Comparison of ENCODE assay signal across 20 cellular contexts in genomic region chr19:56639217-56639616, GRCh38. TPM values are rescaled to one million over a fixed set of nuclear protein-coding genes. Genes with fewer than 3 reads are reported as not detected.
DNase-seq lines count a peak whose midpoint lies in the region; ATAC-seq, FAIRE-seq and TF ChIP-seq lines count a peak whose summit lies in the region.
"Had no signal": no experiment of that assay in that cellular context is flagged by ENCODE, and none has a peak within 500 bp of the region (broad histone marks: within the 10 kb centered on the region; RNA-seq: fewer than 3 reads in every experiment).

No MANE protein-coding gene starts in this region.

- H3K9ac ChIP-seq in neural progenitor cell = no peak overlapping the region

- H3K27ac Mint-ChIP-seq in activated CD4-positive, alpha-beta T cell treated with anti-CD3 and anti-CD28 coated beads for 36 hours = no peak overlapping the region
- H3K27ac Mint-ChIP-seq in neural progenitor cell = no peak overlapping the region
- H3K27ac Mint-ChIP-seq: activated naive CD8-positive, alpha-beta T cell treated with anti-CD3 and anti-CD28 coated beads, Interleukin-2, amount 50 U/mL, for 24 hours had no signal

- peak; percentile 18 for DNase-seq in activated CD4-positive, alpha-beta T cell treated with anti-CD3 and anti-CD28 coated beads for 36 hours
- no peak for DNase-seq in activated CD4-positive, alpha-beta T cell treated with anti-CD3 and anti-CD28 coated beads, Interleukin-2, amount 50 U/mL, for 1 hour
- peak; percentile 30 for DNase-seq in NAMALWA (ENCODE audit: low spot score)
- peak; percentile 26 for DNase-seq in choroid plexus epithelial cell (ENCODE audit: low read depth)
- DNase-seq in neural progenitor cell (ENCODE audit: low spot score) = peak; percentile 60
- DNase-seq in NCI-H2171 (lab: John Stamatoyannopoulos, UW) = no peak
- no peak for DNase-seq in HTR-8/SVneo (ENCODE audit: insufficient read length, low spot score)
- no peak for DNase-seq in left lobe of liver (ENCODE audit: low spot score)
- DNase-seq: activated CD8-positive, alpha-beta memory T cell treated with anti-CD3 and anti-CD28 coated beads, Interleukin-2, amount 50 U/mL, for 48 hours; activated naive CD8-positive, alpha-beta T cell treated with anti-CD3 and anti-CD28 coated beads, Interleukin-2, amount 50 U/mL, for 24 hours; glutamatergic neuron; GOT3; lower lobe of right lung; NCI-H2107; pancreas; T1000; uterus had no signal

- peaks cover 21% of the 10 kb centered on the region for H3K36me3 Mint-ChIP-seq in activated CD4-positive, alpha-beta T cell treated with anti-CD3 and anti-CD28 coated beads for 36 hours (ENCODE audit: low read depth)
- H3K36me3 Mint-ChIP-seq in neural progenitor cell = peaks cover 11% of the 10 kb centered on the region

- no peak overlapping the region for H2AFZ ChIP-seq in neural progenitor cell (replicated peaks)
- H2AFZ ChIP-seq: PC-9 had no signal

- POLR2A ChIA-PET in activated CD4-positive, alpha-beta T cell treated with anti-CD3 and anti-CD28 coated beads for 36 hours (lab: Charles Lee) = no interaction called here

- ATAC-seq in activated CD4-positive, alpha-beta T cell treated with anti-CD3 and anti-CD28 coated beads for 36 hours = no peak
- no peak for ATAC-seq in left lobe of liver
- ATAC-seq: activated naive CD8-positive, alpha-beta T cell treated with anti-CD3 and anti-CD28 coated beads, Interleukin-2, amount 50 U/mL, for 24 hours; lower lobe of right lung had no signal

- intact Hi-C loops in activated CD4-positive, alpha-beta T cell treated with anti-CD3 and anti-CD28 coated beads for 36 hours (cut with DNase I, micrococcal nuclease) = no loop called here

- H4K20me1 ChIP-seq in neural progenitor cell (ENCODE audit: low read depth) = no peaks in the 10 kb centered on the region

- no peaks in the 10 kb centered on the region for H3K36me3 ChIP-seq in neural progenitor cell
- H3K36me3 ChIP-seq: lower lobe of right lung, pancreas, uterus had no signal

- TF ChIP-seq CTCF in choroid plexus epithelial cell (conservative IDR thresholded peaks at IDR 0.05; ENCODE audit: low read depth, low read length) (no peak), neural progenitor cell (IDR thresholded peaks at IDR 0.05) (no peak)

- no peaks in the 10 kb centered on the region for H3K27me3 ChIP-seq in neural progenitor cell

- H3F3A ChIP-seq in neural progenitor cell (ENCODE audit: low read depth) = no peaks in the 10 kb centered on the region

- H3K4me1 ChIP-seq in neural progenitor cell = no peaks in the 10 kb centered on the region
- H3K4me1 ChIP-seq: lower lobe of right lung, pancreas, uterus had no signal

- H3K4me3 ChIP-seq in choroid plexus epithelial cell (ENCODE audit: low read depth, low read length) (no peak overlapping the region), neural progenitor cell (no peak overlapping the region)
- H3K4me3 ChIP-seq: lower lobe of right lung, pancreas, PC-9, uterus had no signal

- no peak overlapping the region for H3K27ac ChIP-seq in neural progenitor cell
- H3K27ac ChIP-seq: lower lobe of right lung, pancreas, PC-9, uterus had no signal

- no peaks in the 10 kb centered on the region for H3K4me1 Mint-ChIP-seq in activated CD4-positive, alpha-beta T cell treated with anti-CD3 and anti-CD28 coated beads for 36 hours
- H3K4me1 Mint-ChIP-seq in neural progenitor cell = no peaks in the 10 kb centered on the region
- H3K4me1 Mint-ChIP-seq: activated naive CD8-positive, alpha-beta T cell treated with anti-CD3 and anti-CD28 coated beads, Interleukin-2, amount 50 U/mL, for 24 hours had no signal

- peaks cover 8% of the 10 kb centered on the region for H3K9me3 ChIP-seq in neural progenitor cell (ENCODE audit: low read depth)
- H3K9me3 ChIP-seq: pancreas had no signal

- H3K4me2 ChIP-seq in neural progenitor cell = no peak overlapping the region
- H3K4me2 ChIP-seq: PC-9 had no signal

- FAIRE-seq in HTR-8/SVneo (lab: Jason Lieb, UNC) = no peak
- FAIRE-seq: GM12891, GM19239, pancreas had no signal

- H3K9me3 Mint-ChIP-seq in activated CD4-positive, alpha-beta T cell treated with anti-CD3 and anti-CD28 coated beads for 36 hours (ENCODE audit: low read depth) = peaks cover 40% of the 10 kb centered on the region
- H3K9me3 Mint-ChIP-seq in neural progenitor cell = peaks cover 65% of the 10 kb centered on the region

- CTCF ChIA-PET in activated CD4-positive, alpha-beta T cell treated with anti-CD3 and anti-CD28 coated beads for 36 hours (lab: Charles Lee) = no interaction called here

- no peak overlapping the region for H3K4me3 Mint-ChIP-seq in activated CD4-positive, alpha-beta T cell treated with anti-CD3 and anti-CD28 coated beads for 36 hours
- no peak overlapping the region for H3K4me3 Mint-ChIP-seq in neural progenitor cell
- H3K4me3 Mint-ChIP-seq: activated naive CD8-positive, alpha-beta T cell treated with anti-CD3 and anti-CD28 coated beads, Interleukin-2, amount 50 U/mL, for 24 hours had no signal

- no peaks in the 10 kb centered on the region for H3K79me2 ChIP-seq in neural progenitor cell (ENCODE audit: low read depth)

- peaks cover 9% of the 10 kb centered on the region for H3K27me3 Mint-ChIP-seq in activated CD4-positive, alpha-beta T cell treated with anti-CD3 and anti-CD28 coated beads for 36 hours
- peaks cover 5% of the 10 kb centered on the region for H3K27me3 Mint-ChIP-seq in neural progenitor cell (ENCODE audit: insufficient read depth, low read depth)

RNA-seq across cellular contexts. Expression of gene SMIM17, which starts 3.7 kb away (rescaled TPM):
- not detected for total RNA-seq in activated CD4-positive, alpha-beta T cell treated with anti-CD3 and anti-CD28 coated beads for 36 hours
- total RNA-seq in neural progenitor cell (ENCODE audit: low replicate concordance) = 2.1 and 2.4 TPM in 2 replicates
- total RNA-seq in left lobe of liver = not detected
- total RNA-seq: lower lobe of right lung had no signal

RNA-seq across cellular contexts. Expression of gene ZNF835, which starts 32.3 kb away (rescaled TPM):
- total RNA-seq in activated CD4-positive, alpha-beta T cell treated with anti-CD3 and anti-CD28 coated beads for 36 hours = 1 to 10 TPM; 2.8 to 4.5 TPM
- not detected in 2 replicates for total RNA-seq in neural progenitor cell (ENCODE audit: low replicate concordance)
- total RNA-seq in left lobe of liver = 0.58 TPM
- total RNA-seq: PC-9 had no signal

RNA-seq across cellular contexts. Expression of gene ZNF71, which starts 44.1 kb away (rescaled TPM):
- total RNA-seq in activated CD4-positive, alpha-beta T cell treated with anti-CD3 and anti-CD28 coated beads for 36 hours = 1 to 10 TPM; 4.4 to 4.6 TPM
- total RNA-seq in neural progenitor cell (ENCODE audit: low replicate concordance) (9.3 and 16.2 TPM in 2 replicates), left lobe of liver (1.8 TPM)

Comparison
In these comparisons a context has a peak if more than half of its experiments do, and no peak if none do; other contexts are left out.
1. DNase-seq: peak in activated CD4-positive, alpha-beta T cell treated with anti-CD3 and anti-CD28 coated beads for 36 hours (single experiment), NAMALWA (single experiment), choroid plexus epithelial cell (single experiment) and neural progenitor cell (single experiment); none in activated CD4-positive, alpha-beta T cell treated with anti-CD3 and anti-CD28 coated beads, Interleukin-2, amount 50 U/mL, for 1 hour (single experiment), NCI-H2171 (single experiment), HTR-8/SVneo (single experiment) and left lobe of liver (single experiment).